ENCODE assay signal across 20 cellular contexts in the genomic region with DNA sequence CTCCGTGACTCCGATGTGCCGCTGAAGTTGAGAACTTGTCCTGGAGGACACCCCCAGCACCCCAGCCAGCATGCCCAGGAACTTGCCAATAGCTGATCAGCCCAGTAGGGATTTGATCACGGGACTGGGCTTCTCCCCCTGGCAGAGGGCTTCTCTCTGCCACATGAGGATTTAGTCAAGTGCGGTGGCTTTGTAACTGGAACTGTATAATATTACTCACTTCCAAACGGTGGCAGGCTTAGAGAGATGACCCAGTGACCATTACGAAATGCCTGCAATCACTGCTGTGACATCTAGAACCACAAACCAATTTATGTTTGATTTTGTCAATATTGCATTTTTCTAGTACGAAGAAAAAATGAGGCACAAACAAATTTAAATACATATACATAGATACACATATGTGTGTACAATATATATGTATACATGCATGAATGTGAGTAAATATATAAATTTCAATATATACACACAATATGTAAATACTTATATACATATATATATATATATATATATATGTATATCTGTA.
"Had no signal": no experiment of that assay in that cellular context is flagged by ENCODE, and none has a peak within 500 bp of the region (broad histone marks: within the 10 kb centered on the region; RNA-seq: fewer than 3 reads in every experiment).

No MANE protein-coding gene starts in this region.

- H3K4me1 Mint-ChIP-seq: activated naive CD4-positive, alpha-beta T cell treated with anti-CD3 and anti-CD28 coated beads, Interleukin-2, amount 50 U/mL, for 24 hours; central memory CD8-positive, alpha-beta T cell had no signal

- H3K27ac ChIP-seq: colonic mucosa, vagina had no signal

- H3K27ac Mint-ChIP-seq: activated naive CD4-positive, alpha-beta T cell treated with anti-CD3 and anti-CD28 coated beads, Interleukin-2, amount 50 U/mL, for 24 hours; mesothelial cell of epicardium had no signal

- H3K27me3 Mint-ChIP-seq: activated naive CD4-positive, alpha-beta T cell treated with anti-CD3 and anti-CD28 coated beads, Interleukin-2, amount 50 U/mL, for 24 hours had no signal

- H3K36me3 Mint-ChIP-seq: activated naive CD4-positive, alpha-beta T cell treated with anti-CD3 and anti-CD28 coated beads, Interleukin-2, amount 50 U/mL, for 24 hours; mesothelial cell of epicardium had no signal

- H3K27me3 ChIP-seq: ascending aorta, colonic mucosa, vagina had no signal

- H3K4me3 ChIP-seq: ascending aorta, colonic mucosa, heart right ventricle, lung, vagina had no signal

- DNase-seq: activated CD4-positive, alpha-beta T cell treated with anti-CD3 and anti-CD28 coated beads, Interleukin-2, amount 50 U/mL, for 1 hour; activated CD8-positive, alpha-beta memory T cell treated with anti-CD3 and anti-CD28 coated beads, Interleukin-2, amount 50 U/mL, for 4 hours; activated T-cell treated with anti-CD3 and anti-CD28 coated beads, Interleukin-2, amount 50 U/mL, for 4 hours; colonic mucosa; erythroblast; retina; stimulated activated CD4-positive, alpha-beta T cell treated with anti-CD3 and anti-CD28 coated beads, Interleukin-2, amount 100 ng/mL, for 24 hours; stimulated activated naive CD4-positive, alpha-beta T cell treated with Interleukin-2 at 50 U/mL for 16 hours; T-helper 1 cell; T-helper 9 cell; trophoblast cell had no signal

- H3K36me3 ChIP-seq: ascending aorta, colonic mucosa, heart right ventricle, vagina had no signal

- ATAC-seq: activated CD4-positive, CD25-positive, alpha-beta regulatory T cell treated with anti-CD3 and anti-CD28 coated beads, Interleukin-2, amount 50 U/mL, for 24 hours; activated T-cell treated with anti-CD3 and anti-CD28 coated beads, Interleukin-2, amount 50 U/mL, for 4 hours had no signal

- H3K9me3 ChIP-seq: ascending aorta, colonic mucosa, heart right ventricle, vagina had no signal

- H3K4me3 Mint-ChIP-seq: activated naive CD4-positive, alpha-beta T cell treated with anti-CD3 and anti-CD28 coated beads, Interleukin-2, amount 50 U/mL, for 24 hours; activated T-cell treated with anti-CD3 and anti-CD28 coated beads, Interleukin-2, amount 50 U/mL, for 4 hours; central memory CD8-positive, alpha-beta T cell; mesothelial cell of epicardium; nephron had no signal

- H3K9me3 Mint-ChIP-seq: activated naive CD4-positive, alpha-beta T cell treated with anti-CD3 and anti-CD28 coated beads, Interleukin-2, amount 50 U/mL, for 24 hours; activated T-cell treated with anti-CD3 and anti-CD28 coated beads, Interleukin-2, amount 50 U/mL, for 4 hours; central memory CD8-positive, alpha-beta T cell; mesothelial cell of epicardium; nephron had no signal

- H3K4me1 ChIP-seq: colonic mucosa had no signal
